Comparison of ENCODE assay signal across 8 cellular contexts in genomic region chr17:56125830-56126819, GRCh38. TPM values are rescaled to one million over a fixed set of nuclear protein-coding genes. Genes with fewer than 3 reads are reported as not detected.
A peak's percentile ranks its signal among the peaks of the same experiment; 100 is the strongest.
DNase-seq lines count a peak whose midpoint lies in the region; ATAC-seq, FAIRE-seq and TF ChIP-seq lines count a peak whose summit lies in the region.

No MANE protein-coding gene starts in this region.

- 55% methylated on average over 14 of the region's 14 CpGs for WGBS in hepatocyte (ENCODE audit: low lambda C conversion rate, missing lambda C conversion rate)

- no peaks in the 10 kb centered on the region for H3K36me3 ChIP-seq in hepatocyte (replicated peaks; ENCODE audit: insufficient read depth, low read depth)

- no peaks in the 10 kb centered on the region for H3K9me2 ChIP-seq in hepatocyte (replicated peaks; ENCODE audit: insufficient read depth)

- FAIRE-seq in urothelium cell line (lab: Jason Lieb, UNC): no peak

- H3K4me3 ChIP-seq in hepatocyte: no peak overlapping the region

- no peak for TF ChIP-seq POLR2A in GM18505 (IDR thresholded peaks at IDR 0.05; ENCODE audit: borderline replicate concordance, extremely low read depth, insufficient read depth, insufficient read length)

- ATAC-seq in SK-N-SH treated with all-trans-retinoic acid at 6 μM for 48 hours (peak; percentile 85), GM21786 (IDR thresholded peaks at IDR 0.05; ENCODE audit: unreplicated experiment) (no peak), GM18505 (IDR thresholded peaks at IDR 0.05; ENCODE audit: unreplicated experiment) (no peak), HG03095 (IDR thresholded peaks at IDR 0.05; ENCODE audit: unreplicated experiment) (no peak)

- H3K79me2 ChIP-seq in hepatocyte: no peaks in the 10 kb centered on the region

- no peaks in the 10 kb centered on the region for H3K9me3 ChIP-seq in hepatocyte (ENCODE audit: low read depth)

- H3K27me3 ChIP-seq in hepatocyte: no peaks in the 10 kb centered on the region

- no peaks in the 10 kb centered on the region for H4K20me1 ChIP-seq in hepatocyte (ENCODE audit: insufficient read depth, poor library complexity, severe bottlenecking)

- H3K4me1 ChIP-seq in hepatocyte (ENCODE audit: insufficient read depth): peaks cover 20% of the 10 kb centered on the region

- H3K4me2 ChIP-seq in hepatocyte: no peak overlapping the region

- peak; percentile 63 for DNase-seq in DMS53 (lab: John Stamatoyannopoulos, UW)
- DNase-seq in HT-29 (ENCODE audit: low spot score): peak; percentile 76
- peak; percentile 69 for DNase-seq in hepatocyte (ENCODE audit: low spot score)
- peak; percentile 73 for DNase-seq in urothelium cell line (ENCODE audit: low spot score)

- no peak overlapping the region for H2AFZ ChIP-seq in hepatocyte

- peak; percentile 65 for TF ChIP-seq CTCF in hepatocyte (IDR thresholded peaks at IDR 0.05; ENCODE audit: poor library complexity)

- H3K27ac ChIP-seq in hepatocyte: no peak overlapping the region

TF ChIP-seq in SK-N-SH treated with all-trans-retinoic acid at 6 μM for 48 hours, 23 proteins besides CTCF, POLR2A, EP300 and RAD21:
- no peak for TF ChIP-seq BACH2 (CRISPR knock-in tag; IDR thresholded peaks at IDR 0.05; ENCODE audit: borderline replicate concordance)
- TF ChIP-seq PPARA (CRISPR knock-in tag; IDR thresholded peaks at IDR 0.05; ENCODE audit: borderline replicate concordance): no peak
- TF ChIP-seq, protein P1, sequence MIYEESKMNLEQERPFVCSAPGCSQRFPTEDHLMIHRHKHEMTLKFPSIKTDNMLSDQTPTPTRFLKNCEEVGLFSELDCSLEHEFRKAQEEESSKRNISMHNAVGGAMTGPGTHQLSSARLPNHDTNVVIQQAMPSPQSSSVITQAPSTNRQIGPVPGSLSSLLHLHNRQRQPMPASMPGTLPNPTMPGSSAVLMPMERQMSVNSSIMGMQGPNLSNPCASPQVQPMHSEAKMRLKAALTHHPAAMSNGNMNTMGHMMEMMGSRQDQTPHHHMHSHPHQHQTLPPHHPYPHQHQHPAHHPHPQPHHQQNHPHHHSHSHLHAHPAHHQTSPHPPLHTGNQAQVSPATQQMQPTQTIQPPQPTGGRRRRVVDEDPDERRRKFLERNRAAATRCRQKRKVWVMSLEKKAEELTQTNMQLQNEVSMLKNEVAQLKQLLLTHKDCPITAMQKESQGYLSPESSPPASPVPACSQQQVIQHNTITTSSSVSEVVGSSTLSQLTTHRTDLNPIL (CRISPR knock-in tag; IDR thresholded peaks at IDR 0.05; ENCODE audit: low read depth): no peak
- no peak for TF ChIP-seq SNAI2 (CRISPR knock-in tag; IDR thresholded peaks at IDR 0.05)
- TF ChIP-seq ZNF8 (CRISPR knock-in tag; IDR thresholded peaks at IDR 0.05): no peak
- TF ChIP-seq ISL1 (CRISPR knock-in tag; IDR thresholded peaks at IDR 0.05): no peak
- TF ChIP-seq TCF4 (CRISPR knock-in tag; IDR thresholded peaks at IDR 0.05; ENCODE audit: borderline replicate concordance): no peak
- no peak for TF ChIP-seq ZFP30 (CRISPR knock-in tag; IDR thresholded peaks at IDR 0.05)
- TF ChIP-seq ESRRG (CRISPR knock-in tag; IDR thresholded peaks at IDR 0.05): no peak
- TF ChIP-seq CSDC2 (CRISPR knock-in tag; IDR thresholded peaks at IDR 0.05): no peak

RNA-seq across cellular contexts. Expression of gene ANKFN1, which starts 27.1 kb away (rescaled TPM):
- total RNA-seq in HT-29 (2014; rRNA removed; shearing (Covaris generic)): 0.29 TPM in 1 of 2 replicates, not detected in the other
- total RNA-seq in hepatocyte: 0.10 and 0.28 TPM in 2 replicates
- 0.83 and 1.2 TPM in 2 replicates for polyA plus RNA-seq in hepatocyte
